Comparison of ENCODE assay signal across 1 cellular context in the genomic region with DNA sequence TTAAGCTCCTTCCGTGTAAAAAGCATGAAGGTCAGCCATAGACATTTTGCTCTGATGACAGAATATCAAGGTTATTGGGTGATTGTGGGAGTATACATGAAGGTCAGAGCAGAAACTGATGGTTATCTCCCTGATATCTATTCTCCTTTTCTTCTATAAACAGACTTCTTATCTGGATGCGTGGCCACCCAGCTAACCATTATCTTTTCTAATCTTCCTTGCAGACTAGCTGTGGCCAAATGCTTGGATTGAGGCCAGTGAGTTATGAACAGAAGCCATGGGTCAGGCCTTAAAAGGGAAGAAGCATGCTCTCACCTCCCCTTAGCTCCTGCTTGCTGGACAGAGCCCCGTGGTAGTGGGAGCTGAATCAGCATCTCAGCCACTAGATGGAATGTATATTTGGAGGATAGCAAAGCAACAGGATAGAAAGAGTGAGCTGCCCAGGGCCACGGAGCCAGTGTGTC.
TF ChIP-seq lines count a peak whose summit lies in the region.

No MANE protein-coding gene starts in this region.

TF ChIP-seq in K562, 482 proteins besides CTCF, POLR2A, EP300 and RAD21 (continued from another document and continues in another):
- TF ChIP-seq, protein P1, sequence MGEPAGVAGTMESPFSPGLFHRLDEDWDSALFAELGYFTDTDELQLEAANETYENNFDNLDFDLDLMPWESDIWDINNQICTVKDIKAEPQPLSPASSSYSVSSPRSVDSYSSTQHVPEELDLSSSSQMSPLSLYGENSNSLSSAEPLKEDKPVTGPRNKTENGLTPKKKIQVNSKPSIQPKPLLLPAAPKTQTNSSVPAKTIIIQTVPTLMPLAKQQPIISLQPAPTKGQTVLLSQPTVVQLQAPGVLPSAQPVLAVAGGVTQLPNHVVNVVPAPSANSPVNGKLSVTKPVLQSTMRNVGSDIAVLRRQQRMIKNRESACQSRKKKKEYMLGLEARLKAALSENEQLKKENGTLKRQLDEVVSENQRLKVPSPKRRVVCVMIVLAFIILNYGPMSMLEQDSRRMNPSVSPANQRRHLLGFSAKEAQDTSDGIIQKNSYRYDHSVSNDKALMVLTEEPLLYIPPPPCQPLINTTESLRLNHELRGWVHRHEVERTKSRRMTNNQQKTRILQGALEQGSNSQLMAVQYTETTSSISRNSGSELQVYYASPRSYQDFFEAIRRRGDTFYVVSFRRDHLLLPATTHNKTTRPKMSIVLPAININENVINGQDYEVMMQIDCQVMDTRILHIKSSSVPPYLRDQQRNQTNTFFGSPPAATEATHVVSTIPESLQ (CRISPR knock-in tag; IDR thresholded peaks at IDR 0.05) = no peak
- TF ChIP-seq, protein P2, sequence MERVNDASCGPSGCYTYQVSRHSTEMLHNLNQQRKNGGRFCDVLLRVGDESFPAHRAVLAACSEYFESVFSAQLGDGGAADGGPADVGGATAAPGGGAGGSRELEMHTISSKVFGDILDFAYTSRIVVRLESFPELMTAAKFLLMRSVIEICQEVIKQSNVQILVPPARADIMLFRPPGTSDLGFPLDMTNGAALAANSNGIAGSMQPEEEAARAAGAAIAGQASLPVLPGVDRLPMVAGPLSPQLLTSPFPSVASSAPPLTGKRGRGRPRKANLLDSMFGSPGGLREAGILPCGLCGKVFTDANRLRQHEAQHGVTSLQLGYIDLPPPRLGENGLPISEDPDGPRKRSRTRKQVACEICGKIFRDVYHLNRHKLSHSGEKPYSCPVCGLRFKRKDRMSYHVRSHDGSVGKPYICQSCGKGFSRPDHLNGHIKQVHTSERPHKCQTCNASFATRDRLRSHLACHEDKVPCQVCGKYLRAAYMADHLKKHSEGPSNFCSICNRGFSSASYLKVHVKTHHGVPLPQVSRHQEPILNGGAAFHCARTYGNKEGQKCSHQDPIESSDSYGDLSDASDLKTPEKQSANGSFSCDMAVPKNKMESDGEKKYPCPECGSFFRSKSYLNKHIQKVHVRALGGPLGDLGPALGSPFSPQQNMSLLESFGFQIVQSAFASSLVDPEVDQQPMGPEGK (CRISPR knock-in tag; IDR thresholded peaks at IDR 0.05; ENCODE audit: borderline replicate concordance) = no peak
- TF ChIP-seq, protein P3, sequence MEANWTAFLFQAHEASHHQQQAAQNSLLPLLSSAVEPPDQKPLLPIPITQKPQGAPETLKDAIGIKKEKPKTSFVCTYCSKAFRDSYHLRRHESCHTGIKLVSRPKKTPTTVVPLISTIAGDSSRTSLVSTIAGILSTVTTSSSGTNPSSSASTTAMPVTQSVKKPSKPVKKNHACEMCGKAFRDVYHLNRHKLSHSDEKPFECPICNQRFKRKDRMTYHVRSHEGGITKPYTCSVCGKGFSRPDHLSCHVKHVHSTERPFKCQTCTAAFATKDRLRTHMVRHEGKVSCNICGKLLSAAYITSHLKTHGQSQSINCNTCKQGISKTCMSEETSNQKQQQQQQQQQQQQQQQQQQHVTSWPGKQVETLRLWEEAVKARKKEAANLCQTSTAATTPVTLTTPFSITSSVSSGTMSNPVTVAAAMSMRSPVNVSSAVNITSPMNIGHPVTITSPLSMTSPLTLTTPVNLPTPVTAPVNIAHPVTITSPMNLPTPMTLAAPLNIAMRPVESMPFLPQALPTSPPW (CRISPR knock-in tag; IDR thresholded peaks at IDR 0.05) = peak; percentile 63; the same call in 1 of the 2 replicates
- no peak for TF ChIP-seq PCBP2 (IDR thresholded peaks at IDR 0.05; ENCODE audit: low read depth, low read length, poor library complexity, severe bottlenecking)
- peak; percentile 66 for TF ChIP-seq MYC (IDR thresholded peaks at IDR 0.05; ENCODE audit: low read depth, low read length)
- TF ChIP-seq MYC (CRISPR knock-in tag; IDR thresholded peaks at IDR 0.05; ENCODE audit: borderline replicate concordance, low read depth) = no peak
- TF ChIP-seq, protein P4, sequence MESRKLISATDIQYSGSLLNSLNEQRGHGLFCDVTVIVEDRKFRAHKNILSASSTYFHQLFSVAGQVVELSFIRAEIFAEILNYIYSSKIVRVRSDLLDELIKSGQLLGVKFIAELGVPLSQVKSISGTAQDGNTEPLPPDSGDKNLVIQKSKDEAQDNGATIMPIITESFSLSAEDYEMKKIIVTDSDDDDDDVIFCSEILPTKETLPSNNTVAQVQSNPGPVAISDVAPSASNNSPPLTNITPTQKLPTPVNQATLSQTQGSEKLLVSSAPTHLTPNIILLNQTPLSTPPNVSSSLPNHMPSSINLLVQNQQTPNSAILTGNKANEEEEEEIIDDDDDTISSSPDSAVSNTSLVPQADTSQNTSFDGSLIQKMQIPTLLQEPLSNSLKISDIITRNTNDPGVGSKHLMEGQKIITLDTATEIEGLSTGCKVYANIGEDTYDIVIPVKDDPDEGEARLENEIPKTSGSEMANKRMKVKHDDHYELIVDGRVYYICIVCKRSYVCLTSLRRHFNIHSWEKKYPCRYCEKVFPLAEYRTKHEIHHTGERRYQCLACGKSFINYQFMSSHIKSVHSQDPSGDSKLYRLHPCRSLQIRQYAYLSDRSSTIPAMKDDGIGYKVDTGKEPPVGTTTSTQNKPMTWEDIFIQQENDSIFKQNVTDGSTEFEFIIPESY (CRISPR knock-in tag; IDR thresholded peaks at IDR 0.05) = no peak
- no peak for TF ChIP-seq IRF2 (CRISPR knock-in tag; IDR thresholded peaks at IDR 0.05)
- TF ChIP-seq KLF13 (tag; IDR thresholded peaks at IDR 0.05; ENCODE audit: borderline replicate concordance, low read depth) = no peak
- TF ChIP-seq, protein P5, sequence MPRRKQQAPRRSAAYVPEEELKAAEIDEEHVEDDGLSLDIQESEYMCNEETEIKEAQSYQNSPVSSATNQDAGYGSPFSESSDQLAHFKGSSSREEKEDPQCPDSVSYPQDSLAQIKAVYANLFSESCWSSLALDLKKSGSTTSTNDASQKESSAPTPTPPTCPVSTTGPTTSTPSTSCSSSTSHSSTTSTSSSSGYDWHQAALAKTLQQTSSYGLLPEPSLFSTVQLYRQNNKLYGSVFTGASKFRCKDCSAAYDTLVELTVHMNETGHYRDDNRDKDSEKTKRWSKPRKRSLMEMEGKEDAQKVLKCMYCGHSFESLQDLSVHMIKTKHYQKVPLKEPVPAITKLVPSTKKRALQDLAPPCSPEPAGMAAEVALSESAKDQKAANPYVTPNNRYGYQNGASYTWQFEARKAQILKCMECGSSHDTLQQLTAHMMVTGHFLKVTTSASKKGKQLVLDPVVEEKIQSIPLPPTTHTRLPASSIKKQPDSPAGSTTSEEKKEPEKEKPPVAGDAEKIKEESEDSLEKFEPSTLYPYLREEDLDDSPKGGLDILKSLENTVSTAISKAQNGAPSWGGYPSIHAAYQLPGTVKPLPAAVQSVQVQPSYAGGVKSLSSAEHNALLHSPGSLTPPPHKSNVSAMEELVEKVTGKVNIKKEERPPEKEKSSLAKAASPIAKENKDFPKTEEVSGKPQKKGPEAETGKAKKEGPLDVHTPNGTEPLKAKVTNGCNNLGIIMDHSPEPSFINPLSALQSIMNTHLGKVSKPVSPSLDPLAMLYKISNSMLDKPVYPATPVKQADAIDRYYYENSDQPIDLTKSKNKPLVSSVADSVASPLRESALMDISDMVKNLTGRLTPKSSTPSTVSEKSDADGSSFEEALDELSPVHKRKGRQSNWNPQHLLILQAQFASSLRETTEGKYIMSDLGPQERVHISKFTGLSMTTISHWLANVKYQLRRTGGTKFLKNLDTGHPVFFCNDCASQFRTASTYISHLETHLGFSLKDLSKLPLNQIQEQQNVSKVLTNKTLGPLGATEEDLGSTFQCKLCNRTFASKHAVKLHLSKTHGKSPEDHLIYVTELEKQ (CRISPR knock-in tag; IDR thresholded peaks at IDR 0.05) = no peak
- TF ChIP-seq SRSF1 (IDR thresholded peaks at IDR 0.05; ENCODE audit: low read depth, low read length) = no peak
- TF ChIP-seq ZFPM2 (CRISPR knock-in tag; IDR thresholded peaks at IDR 0.05) = 0 out of 2 replicates have a peak, but pooled peaks have one; percentile 39
- TF ChIP-seq HOXB6 (CRISPR knock-in tag; IDR thresholded peaks at IDR 0.05; ENCODE audit: borderline replicate concordance) = no peak
- TF ChIP-seq ZNF668 (CRISPR knock-in tag; IDR thresholded peaks at IDR 0.05) = no peak
- TF ChIP-seq NELFE (IDR thresholded peaks at IDR 0.05; ENCODE audit: insufficient read depth, insufficient read length) = no peak
- no peak for TF ChIP-seq SIRT6 (IDR thresholded peaks at IDR 0.05; ENCODE audit: low read depth, low read length)
- no peak for TF ChIP-seq CSDE1 (IDR thresholded peaks at IDR 0.05)
- TF ChIP-seq ZNF165 (CRISPR knock-in tag; IDR thresholded peaks at IDR 0.05; ENCODE audit: borderline replicate concordance) = no peak
- no peak for TF ChIP-seq ZNF253 (CRISPR knock-in tag; conservative IDR thresholded peaks at IDR 0.05)
- no peak for TF ChIP-seq KAT7 (CRISPR knock-in tag; IDR thresholded peaks at IDR 0.05; ENCODE audit: borderline replicate concordance)
- TF ChIP-seq KDM1A (IDR thresholded peaks at IDR 0.05) = no peak; a peak in 1 of 4 replicates
- no peak for TF ChIP-seq TOE1 (IDR thresholded peaks at IDR 0.05; ENCODE audit: borderline replicate concordance)
- TF ChIP-seq TOE1 (CRISPR knock-in tag; IDR thresholded peaks at IDR 0.05; ENCODE audit: borderline replicate concordance, low read depth) = no peak
- peak; percentile 57; the same call in 1 of the 2 replicates for TF ChIP-seq NBN (IDR thresholded peaks at IDR 0.05; ENCODE audit: low read depth)
- TF ChIP-seq, protein P6, sequence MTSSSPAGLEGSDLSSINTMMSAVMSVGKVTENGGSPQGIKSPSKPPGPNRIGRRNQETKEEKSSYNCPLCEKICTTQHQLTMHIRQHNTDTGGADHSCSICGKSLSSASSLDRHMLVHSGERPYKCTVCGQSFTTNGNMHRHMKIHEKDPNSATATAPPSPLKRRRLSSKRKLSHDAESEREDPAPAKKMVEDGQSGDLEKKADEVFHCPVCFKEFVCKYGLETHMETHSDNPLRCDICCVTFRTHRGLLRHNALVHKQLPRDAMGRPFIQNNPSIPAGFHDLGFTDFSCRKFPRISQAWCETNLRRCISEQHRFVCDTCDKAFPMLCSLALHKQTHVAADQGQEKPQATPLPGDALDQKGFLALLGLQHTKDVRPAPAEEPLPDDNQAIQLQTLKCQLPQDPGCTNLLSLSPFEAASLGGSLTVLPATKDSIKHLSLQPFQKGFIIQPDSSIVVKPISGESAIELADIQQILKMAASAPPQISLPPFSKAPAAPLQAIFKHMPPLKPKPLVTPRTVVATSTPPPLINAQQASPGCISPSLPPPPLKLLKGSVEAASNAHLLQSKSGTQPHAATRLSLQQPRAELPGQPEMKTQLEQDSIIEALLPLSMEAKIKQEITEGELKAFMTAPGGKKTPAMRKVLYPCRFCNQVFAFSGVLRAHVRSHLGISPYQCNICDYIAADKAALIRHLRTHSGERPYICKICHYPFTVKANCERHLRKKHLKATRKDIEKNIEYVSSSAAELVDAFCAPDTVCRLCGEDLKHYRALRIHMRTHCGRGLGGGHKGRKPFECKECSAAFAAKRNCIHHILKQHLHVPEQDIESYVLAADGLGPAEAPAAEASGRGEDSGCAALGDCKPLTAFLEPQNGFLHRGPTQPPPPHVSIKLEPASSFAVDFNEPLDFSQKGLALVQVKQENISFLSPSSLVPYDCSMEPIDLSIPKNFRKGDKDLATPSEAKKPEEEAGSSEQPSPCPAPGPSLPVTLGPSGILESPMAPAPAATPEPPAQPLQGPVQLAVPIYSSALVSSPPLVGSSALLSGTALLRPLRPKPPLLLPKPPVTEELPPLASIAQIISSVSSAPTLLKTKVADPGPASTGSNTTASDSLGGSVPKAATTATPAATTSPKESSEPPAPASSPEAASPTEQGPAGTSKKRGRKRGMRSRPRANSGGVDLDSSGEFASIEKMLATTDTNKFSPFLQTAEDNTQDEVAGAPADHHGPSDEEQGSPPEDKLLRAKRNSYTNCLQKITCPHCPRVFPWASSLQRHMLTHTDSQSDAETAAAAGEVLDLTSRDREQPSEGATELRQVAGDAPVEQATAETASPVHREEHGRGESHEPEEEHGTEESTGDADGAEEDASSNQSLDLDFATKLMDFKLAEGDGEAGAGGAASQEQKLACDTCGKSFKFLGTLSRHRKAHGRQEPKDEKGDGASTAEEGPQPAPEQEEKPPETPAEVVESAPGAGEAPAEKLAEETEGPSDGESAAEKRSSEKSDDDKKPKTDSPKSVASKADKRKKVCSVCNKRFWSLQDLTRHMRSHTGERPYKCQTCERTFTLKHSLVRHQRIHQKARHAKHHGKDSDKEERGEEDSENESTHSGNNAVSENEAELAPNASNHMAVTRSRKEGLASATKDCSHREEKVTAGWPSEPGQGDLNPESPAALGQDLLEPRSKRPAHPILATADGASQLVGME (CRISPR knock-in tag; IDR thresholded peaks at IDR 0.05) = no peak
- TF ChIP-seq ZNF644 (tag; IDR thresholded peaks at IDR 0.05; ENCODE audit: low read depth) = peak; percentile 90
- no peak for TF ChIP-seq TAF7 (tag; IDR thresholded peaks at IDR 0.05)
- TF ChIP-seq, protein P7, sequence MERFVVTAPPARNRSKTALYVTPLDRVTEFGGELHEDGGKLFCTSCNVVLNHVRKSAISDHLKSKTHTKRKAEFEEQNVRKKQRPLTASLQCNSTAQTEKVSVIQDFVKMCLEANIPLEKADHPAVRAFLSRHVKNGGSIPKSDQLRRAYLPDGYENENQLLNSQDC (CRISPR knock-in tag; IDR thresholded peaks at IDR 0.05) = no peak
- TF ChIP-seq, protein P8, sequence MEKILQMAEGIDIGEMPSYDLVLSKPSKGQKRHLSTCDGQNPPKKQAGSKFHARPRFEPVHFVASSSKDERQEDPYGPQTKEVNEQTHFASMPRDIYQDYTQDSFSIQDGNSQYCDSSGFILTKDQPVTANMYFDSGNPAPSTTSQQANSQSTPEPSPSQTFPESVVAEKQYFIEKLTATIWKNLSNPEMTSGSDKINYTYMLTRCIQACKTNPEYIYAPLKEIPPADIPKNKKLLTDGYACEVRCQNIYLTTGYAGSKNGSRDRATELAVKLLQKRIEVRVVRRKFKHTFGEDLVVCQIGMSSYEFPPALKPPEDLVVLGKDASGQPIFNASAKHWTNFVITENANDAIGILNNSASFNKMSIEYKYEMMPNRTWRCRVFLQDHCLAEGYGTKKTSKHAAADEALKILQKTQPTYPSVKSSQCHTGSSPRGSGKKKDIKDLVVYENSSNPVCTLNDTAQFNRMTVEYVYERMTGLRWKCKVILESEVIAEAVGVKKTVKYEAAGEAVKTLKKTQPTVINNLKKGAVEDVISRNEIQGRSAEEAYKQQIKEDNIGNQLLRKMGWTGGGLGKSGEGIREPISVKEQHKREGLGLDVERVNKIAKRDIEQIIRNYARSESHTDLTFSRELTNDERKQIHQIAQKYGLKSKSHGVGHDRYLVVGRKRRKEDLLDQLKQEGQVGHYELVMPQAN (IDR thresholded peaks at IDR 0.05; ENCODE audit: borderline replicate concordance) = no peak; the same call in 1 of the 2 replicates
